20 cellular contexts compared by ENCODE assay signal in genomic region chr11:32331792-32332191, GRCh38.
"Had no signal": no experiment of that assay in that cellular context is flagged by ENCODE, and none has a peak within 500 bp of the region (broad histone marks: within the 10 kb centered on the region; RNA-seq: fewer than 3 reads in every experiment).

No MANE protein-coding gene starts in this region.

- H3K4me1 Mint-ChIP-seq: stimulated activated effector memory CD8-positive, alpha-beta T cell treated with anti-CD3 and anti-CD28 coated beads, Interleukin-12 subunit alpha, Interleukin-12 subunit beta, amount 100 ng/mL, for 72 hours had no signal

- ATAC-seq: activated naive CD8-positive, alpha-beta T cell treated with anti-CD3 and anti-CD28 coated beads, Interleukin-2, amount 50 U/mL, for 24 hours; foreskin keratinocyte; heart right ventricle; naive thymus-derived CD8-positive, alpha-beta T cell; stimulated activated effector memory CD8-positive, alpha-beta T cell treated with anti-CD3 and anti-CD28 coated beads, Interleukin-12 subunit alpha, Interleukin-12 subunit beta, amount 100 ng/mL, for 72 hours; T-cell; upper lobe of right lung had no signal

- DNase-seq: activated CD4-positive, alpha-beta memory T cell treated with anti-CD3 and anti-CD28 coated beads for 36 hours; activated CD4-positive, alpha-beta T cell treated with anti-CD3 and anti-CD28 coated beads, Interleukin-2, amount 10 ng/mL, durations not matched to agents 24 days and 14 days; activated CD8-positive, alpha-beta memory T cell treated with anti-CD3 and anti-CD28 coated beads, Interleukin-2, amount 50 U/mL, for 4 hours; activated naive CD8-positive, alpha-beta T cell treated with anti-CD3 and anti-CD28 coated beads, Interleukin-2, amount 50 U/mL, for 24 hours; activated T-cell treated with anti-CD3 and anti-CD28 coated beads, Interleukin-2, amount 50 U/mL, for 1 hour; amygdala; caudate nucleus; foreskin keratinocyte; heart right ventricle; midbrain; naive thymus-derived CD8-positive, alpha-beta T cell; sigmoid colon; small intestine; stimulated activated CD4-positive, alpha-beta T cell treated with anti-CD3 and anti-CD28 coated beads, Interleukin-4, amount 100 ng/mL, for 24 hours; stomach; T-cell; tibial artery; upper lobe of right lung had no signal

- H3K36me3 Mint-ChIP-seq: activated CD4-positive, alpha-beta memory T cell treated with anti-CD3 and anti-CD28 coated beads for 36 hours; activated naive CD4-positive, alpha-beta T cell treated with anti-CD3 and anti-CD28 coated beads, Interleukin-2, amount 50 U/mL, for 24 hours; stimulated activated effector memory CD8-positive, alpha-beta T cell treated with anti-CD3 and anti-CD28 coated beads, Interleukin-12 subunit alpha, Interleukin-12 subunit beta, amount 100 ng/mL, for 72 hours; T-cell had no signal

- H3K9me3 Mint-ChIP-seq: activated CD4-positive, alpha-beta T cell treated with anti-CD3 and anti-CD28 coated beads, Interleukin-2, amount 10 ng/mL, durations not matched to agents 24 days and 14 days; activated naive CD4-positive, alpha-beta T cell treated with anti-CD3 and anti-CD28 coated beads, Interleukin-2, amount 50 U/mL, for 24 hours; activated naive CD8-positive, alpha-beta T cell treated with anti-CD3 and anti-CD28 coated beads, Interleukin-2, amount 50 U/mL, for 24 hours; stimulated activated effector memory CD8-positive, alpha-beta T cell treated with anti-CD3 and anti-CD28 coated beads, Interleukin-12 subunit alpha, Interleukin-12 subunit beta, amount 100 ng/mL, for 72 hours; T-cell had no signal

- H3K27ac Mint-ChIP-seq: activated CD4-positive, alpha-beta memory T cell treated with anti-CD3 and anti-CD28 coated beads for 36 hours; activated CD4-positive, alpha-beta T cell treated with anti-CD3 and anti-CD28 coated beads, Interleukin-2, amount 10 ng/mL, durations not matched to agents 24 days and 14 days; activated naive CD4-positive, alpha-beta T cell treated with anti-CD3 and anti-CD28 coated beads, Interleukin-2, amount 50 U/mL, for 24 hours; activated naive CD8-positive, alpha-beta T cell treated with anti-CD3 and anti-CD28 coated beads, Interleukin-2, amount 50 U/mL, for 24 hours; stimulated activated effector memory CD8-positive, alpha-beta T cell treated with anti-CD3 and anti-CD28 coated beads, Interleukin-12 subunit alpha, Interleukin-12 subunit beta, amount 100 ng/mL, for 72 hours; T-cell had no signal

- H3K4me3 Mint-ChIP-seq: activated CD4-positive, alpha-beta memory T cell treated with anti-CD3 and anti-CD28 coated beads for 36 hours; activated CD4-positive, alpha-beta T cell treated with anti-CD3 and anti-CD28 coated beads, Interleukin-2, amount 10 ng/mL, durations not matched to agents 24 days and 14 days; activated naive CD4-positive, alpha-beta T cell treated with anti-CD3 and anti-CD28 coated beads, Interleukin-2, amount 50 U/mL, for 24 hours; activated naive CD8-positive, alpha-beta T cell treated with anti-CD3 and anti-CD28 coated beads, Interleukin-2, amount 50 U/mL, for 24 hours; stimulated activated effector memory CD8-positive, alpha-beta T cell treated with anti-CD3 and anti-CD28 coated beads, Interleukin-12 subunit alpha, Interleukin-12 subunit beta, amount 100 ng/mL, for 72 hours had no signal
